ENCODE assay signal across 15 cellular contexts in the genomic region with DNA sequence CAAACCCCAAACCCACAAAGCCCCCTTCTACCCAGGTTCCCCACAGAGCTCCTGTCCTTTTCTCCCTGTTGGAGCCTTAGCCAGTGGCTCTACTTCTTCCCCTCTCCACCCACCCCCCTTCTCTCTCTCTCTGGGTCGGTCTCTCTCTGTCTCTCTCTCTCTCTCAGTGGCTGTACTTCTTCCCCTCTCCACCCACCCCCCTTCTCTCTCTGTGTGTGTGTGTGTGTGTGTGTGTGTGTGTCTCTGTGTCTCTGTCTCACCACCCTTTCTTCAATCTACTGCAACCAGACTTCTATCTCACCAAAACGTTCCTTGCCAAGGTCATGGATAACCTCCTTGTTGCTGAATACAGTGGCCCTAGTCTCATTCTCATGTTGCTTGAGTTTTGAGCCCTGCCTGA. TPM values are rescaled to one million over a fixed set of nuclear protein-coding genes. Genes with fewer than 3 reads are reported as not detected.
DNase-seq lines count a peak whose midpoint lies in the region; ATAC-seq and TF ChIP-seq lines count a peak whose summit lies in the region.
"Had no signal": no experiment of that assay in that cellular context is flagged by ENCODE, and none has a peak within 500 bp of the region (broad histone marks: within the 10 kb centered on the region; RNA-seq: fewer than 3 reads in every experiment).

No MANE protein-coding gene starts in this region.

- H3K4me3 ChIP-seq in BLaER1 (no peak overlapping the region), mesodermal cell (ENCODE audit: extremely low read depth, insufficient read depth, low read length, poor library complexity, severe bottlenecking) (no peak overlapping the region), left lung (no peak overlapping the region)
- H3K4me3 ChIP-seq in CD8-positive, alpha-beta memory T cell (ENCODE audit: low read length): peak overlapping the region; percentile 48
- H3K4me3 ChIP-seq: breast epithelium had no signal

- H3K4me2 ChIP-seq in BLaER1: 0 out of 2 replicates have a peak overlapping the region, but pooled peaks have one; percentile 57

- H3K27me3 ChIP-seq in BLaER1 (no peaks in the 10 kb centered on the region), left lung (no peaks in the 10 kb centered on the region)
- H3K27me3 ChIP-seq in CD8-positive, alpha-beta memory T cell (ENCODE audit: insufficient read depth, low read length, poor library complexity, severe bottlenecking): no peaks in the 10 kb centered on the region
- H3K27me3 ChIP-seq: breast epithelium had no signal

- peak in 2 of 5 donors; percentile 21 to 44 for DNase-seq in CD8-positive, alpha-beta memory T cell
- no peak for DNase-seq in activated T-cell treated with anti-CD3 and anti-CD28 coated beads, Interleukin-2, amount 50 U/mL, for 72 hours
- DNase-seq in effector CD8-positive, alpha-beta T cell (lab: John Stamatoyannopoulos, UW): no peak
- DNase-seq in germinal center (ENCODE audit: low spot score) (no peak), left lung (no peak)
- DNase-seq: foreskin melanocyte; MM.1S; stimulated activated CD4-positive, alpha-beta T cell treated with anti-CD3 and anti-CD28 coated beads, Interleukin-2, amount 100 ng/mL, for 48 hours had no signal

- TF ChIP-seq CTCF in left lung (IDR thresholded peaks at IDR 0.05): no peak

- H3K4me3 Mint-ChIP-seq in CD8-positive, alpha-beta memory T cell: peak overlapping the region; percentile 81 to 93 (median 84)
- H3K4me3 Mint-ChIP-seq in activated T-cell treated with anti-CD3 and anti-CD28 coated beads, Interleukin-2, amount 50 U/mL, for 72 hours: peak overlapping the region; percentile 65 to 70

- peak overlapping the region; percentile 41 to 95 (median 85) for H3K27ac Mint-ChIP-seq in CD8-positive, alpha-beta memory T cell
- peak overlapping the region; percentile 44 for H3K27ac Mint-ChIP-seq in activated T-cell treated with anti-CD3 and anti-CD28 coated beads, Interleukin-2, amount 50 U/mL, for 72 hours

- intact Hi-C loops in left lung (cut with DNase I): loop anchor here in 1 of 2 donors (5.0 to 10.0 kb wide), 3 partner anchors 93 to 246 kb away; a partner anchor contains a TSS

- H3K4me1 Mint-ChIP-seq in CD8-positive, alpha-beta memory T cell: peaks cover 56 to 64% (median 58%) of the 10 kb centered on the region in 3 donors
- H3K4me1 Mint-ChIP-seq in activated T-cell treated with anti-CD3 and anti-CD28 coated beads, Interleukin-2, amount 50 U/mL, for 72 hours (ENCODE audit: low read depth): peaks cover 46% of the 10 kb centered on the region

- no peak overlapping the region for H3K9ac ChIP-seq in BLaER1

- POLR2A ChIA-PET in CD8-positive, alpha-beta memory T cell (lab: Charles Lee): interaction anchor here (0.9 kb wide), 1 partner anchor 423 kb away, joined by 3 read pairs; no protein-coding TSS in a partner anchor

- H4K20me1 ChIP-seq in BLaER1: peaks cover 7% of the 10 kb centered on the region; the same call in 1 of the 2 replicates

- peaks cover 3 to 16% (median 9%) of the 10 kb centered on the region in 3 donors for H3K36me3 Mint-ChIP-seq in CD8-positive, alpha-beta memory T cell
- no peaks in the 10 kb centered on the region for H3K36me3 Mint-ChIP-seq in activated T-cell treated with anti-CD3 and anti-CD28 coated beads, Interleukin-2, amount 50 U/mL, for 72 hours (ENCODE audit: insufficient read depth in 2 of 2)

- H3K36me3 ChIP-seq in BLaER1 (peaks cover 5% of the 10 kb centered on the region; the same call in 1 of the 2 replicates), mesodermal cell (ENCODE audit: control insufficient read depth, insufficient read depth, low read length) (no peaks in the 10 kb centered on the region), left lung (no peaks in the 10 kb centered on the region)
- H3K36me3 ChIP-seq in CD8-positive, alpha-beta memory T cell (ENCODE audit: insufficient read depth, low read length): no peaks in the 10 kb centered on the region
- H3K36me3 ChIP-seq: breast epithelium had no signal

- peak; percentile 20 to 28 for ATAC-seq in activated T-cell treated with anti-CD3 and anti-CD28 coated beads, Interleukin-2, amount 50 U/mL, for 72 hours (replicated peaks in 1 of 2)
- ATAC-seq in GM18502 (IDR thresholded peaks at IDR 0.05; ENCODE audit: poor library complexity, unreplicated experiment) (no peak), left lung (no peak)

- CTCF ChIA-PET in CD8-positive, alpha-beta memory T cell (lab: Charles Lee): interaction anchor here (1.0 to 9.9 kb wide), 6 partner anchors 9 to 391 kb away, joined by 3 to 396 read pairs (median 20); a partner anchor contains a TSS

- H3K9me3 Mint-ChIP-seq in CD8-positive, alpha-beta memory T cell: no peaks in the 10 kb centered on the region
- H3K9me3 Mint-ChIP-seq in activated T-cell treated with anti-CD3 and anti-CD28 coated beads, Interleukin-2, amount 50 U/mL, for 72 hours: no peaks in the 10 kb centered on the region

- WGBS in mesodermal cell (ENCODE audit: insufficient coverage in 2 of 2), 2 experiments: 20 to 50% methylated on average over 1 of the region's 2 CpGs

- no peaks in the 10 kb centered on the region for H3K27me3 Mint-ChIP-seq in CD8-positive, alpha-beta memory T cell
- no peaks in the 10 kb centered on the region for H3K27me3 Mint-ChIP-seq in activated T-cell treated with anti-CD3 and anti-CD28 coated beads, Interleukin-2, amount 50 U/mL, for 72 hours (ENCODE audit: low read depth)

- H3K27ac ChIP-seq in BLaER1: no peak overlapping the region
- no peak overlapping the region for H3K27ac ChIP-seq in CD8-positive, alpha-beta memory T cell (ENCODE audit: low read depth, low read length)
- peak overlapping the region; percentile 55 for H3K27ac ChIP-seq in mesodermal cell (ENCODE audit: low read depth, low read length, severe bottlenecking)
- H3K27ac ChIP-seq in left lung: no peak overlapping the region
- H3K27ac ChIP-seq: breast epithelium, VCaP had no signal

- no peaks in the 10 kb centered on the region for H3K9me3 ChIP-seq in BLaER1
- no peaks in the 10 kb centered on the region for H3K9me3 ChIP-seq in CD8-positive, alpha-beta memory T cell (ENCODE audit: low read length)
- H3K9me3 ChIP-seq in mesodermal cell (ENCODE audit: control insufficient read depth, low read length): no peaks in the 10 kb centered on the region
- H3K9me3 ChIP-seq in left lung: no peaks in the 10 kb centered on the region
- H3K9me3 ChIP-seq: breast epithelium had no signal

- peaks cover 23% of the 10 kb centered on the region for H3K4me1 ChIP-seq in BLaER1
- H3K4me1 ChIP-seq in CD8-positive, alpha-beta memory T cell (ENCODE audit: insufficient read depth, low read length): peaks cover 39% of the 10 kb centered on the region
- H3K4me1 ChIP-seq in mesodermal cell (ENCODE audit: control insufficient read depth, insufficient read depth, low read length, poor library complexity, severe bottlenecking): peaks cover 11% of the 10 kb centered on the region
- peaks cover 0 to 22% of the 10 kb centered on the region in 2 donors for H3K4me1 ChIP-seq in left lung
- H3K4me1 ChIP-seq: breast epithelium had no signal

RNA-seq across cellular contexts. Expression of a gene that starts 8.7 kb away (rescaled TPM):
- total RNA-seq in CD8-positive, alpha-beta memory T cell: 10 to 100 TPM; 24.8 to 25.7 TPM
- 35.1 TPM for polyA plus RNA-seq in CD8-positive, alpha-beta memory T cell
- 10 to 100 TPM; 47.1 to 47.5 TPM for total RNA-seq in activated T-cell treated with anti-CD3 and anti-CD28 coated beads, Interleukin-2, amount 50 U/mL, for 72 hours
- 40.1 TPM for polyA plus RNA-seq in mesodermal cell (2013, experiment 1 of 2)
- 38.7 TPM for polyA plus RNA-seq in mesodermal cell (2013, experiment 2 of 2)
- 10 to 100 TPM; 22.3 to 30.0 TPM for total RNA-seq in left lung

RNA-seq across cellular contexts. Expression of a gene that starts 27.8 kb away (rescaled TPM):
- not detected for total RNA-seq in CD8-positive, alpha-beta memory T cell
- not detected for polyA plus RNA-seq in CD8-positive, alpha-beta memory T cell
- total RNA-seq in activated T-cell treated with anti-CD3 and anti-CD28 coated beads, Interleukin-2, amount 50 U/mL, for 72 hours: 1 to 10 TPM in 1 of 2 donors, under 1 TPM in 1; 1.00 to 1.0 TPM
- 5.6 TPM for polyA plus RNA-seq in mesodermal cell (2013, experiment 1 of 2)
- 3.5 TPM for polyA plus RNA-seq in mesodermal cell (2013, experiment 2 of 2)
- total RNA-seq in left lung: not detected
- total RNA-seq: breast epithelium, SK-MEL-5 had no signal
- polyA plus RNA-seq: BJ had no signal

RNA-seq across cellular contexts. Expression of a gene that starts 32.3 kb away (rescaled TPM):
- not detected for total RNA-seq in CD8-positive, alpha-beta memory T cell
- polyA plus RNA-seq in CD8-positive, alpha-beta memory T cell: not detected
- under 1 TPM; 0.29 to 0.46 TPM for total RNA-seq in activated T-cell treated with anti-CD3 and anti-CD28 coated beads, Interleukin-2, amount 50 U/mL, for 72 hours
- polyA plus RNA-seq in mesodermal cell (2013, experiment 1 of 2): 5.5 TPM
- polyA plus RNA-seq in mesodermal cell (2013, experiment 2 of 2): 5.6 TPM
- total RNA-seq in left lung: 1 to 10 TPM; 3.4 to 7.4 TPM

Comparison
In these comparisons a context has a peak if more than half of its experiments do, and no peak if none do; other contexts are left out.
1. ATAC-seq: peak in activated T-cell treated with anti-CD3 and anti-CD28 coated beads, Interleukin-2, amount 50 U/mL, for 72 hours (2 of 2); none in GM18502 (single experiment) and left lung (single experiment).